8 cellular contexts compared by ENCODE assay signal in genomic region chr5:150488519-150489357, GRCh38. TPM values are rescaled to one million over a fixed set of nuclear protein-coding genes. Genes with fewer than 3 reads are reported as not detected.
DNase-seq lines count a peak whose midpoint lies in the region; ATAC-seq and TF ChIP-seq lines count a peak whose summit lies in the region.

No MANE protein-coding gene starts in this region.

- H3K27ac ChIP-seq in layer of hippocampus (ENCODE audit: low read depth, low read length) = peak overlapping the region; percentile 90

- peak overlapping the region; percentile 57 to 89 (median 78) for H3K27ac Mint-ChIP-seq in brain
- H3K27ac Mint-ChIP-seq in activated T-cell treated with anti-CD3 and anti-CD28 coated beads, Interleukin-2, amount 50 U/mL, for 72 hours = no peak overlapping the region
- peak overlapping the region in 1 of 10 donors; percentile 13 for H3K27ac Mint-ChIP-seq in naive thymus-derived CD8-positive, alpha-beta T cell
- H3K27ac Mint-ChIP-seq in stimulated activated naive B cell treated with anti-CD40 and anti-IgM and Interleukin-4, amounts not matched to agents 10 μg/mL and 1 μg/mL and 100 μg/mL, for 72 hours = no peak overlapping the region

- no peak for TF ChIP-seq CTCF in brain (conservative IDR thresholded peaks at IDR 0.05)

- H3K36me3 Mint-ChIP-seq in brain = no peaks in the 10 kb centered on the region
- peaks cover 0 to 1% of the 10 kb centered on the region in 2 donors for H3K36me3 Mint-ChIP-seq in activated T-cell treated with anti-CD3 and anti-CD28 coated beads, Interleukin-2, amount 50 U/mL, for 72 hours (ENCODE audit: insufficient read depth in 2 of 2)
- no peaks in the 10 kb centered on the region for H3K36me3 Mint-ChIP-seq in naive thymus-derived CD8-positive, alpha-beta T cell
- H3K36me3 Mint-ChIP-seq in stimulated activated naive B cell treated with anti-CD40 and anti-IgM and Interleukin-4, amounts not matched to agents 10 μg/mL and 1 μg/mL and 100 μg/mL, for 72 hours = no peaks in the 10 kb centered on the region

- peaks cover 65% of the 10 kb centered on the region for H3K4me1 Mint-ChIP-seq in brain
- H3K4me1 Mint-ChIP-seq in activated T-cell treated with anti-CD3 and anti-CD28 coated beads, Interleukin-2, amount 50 U/mL, for 72 hours (ENCODE audit: low read depth) = peaks cover 8% of the 10 kb centered on the region
- H3K4me1 Mint-ChIP-seq in naive thymus-derived CD8-positive, alpha-beta T cell = peaks cover 5 to 39% (median 10%) of the 10 kb centered on the region in 4 donors
- H3K4me1 Mint-ChIP-seq in stimulated activated naive B cell treated with anti-CD40 and anti-IgM and Interleukin-4, amounts not matched to agents 10 μg/mL and 1 μg/mL and 100 μg/mL, for 72 hours = peaks cover 33 to 44% of the 10 kb centered on the region in 2 donors

- peak; percentile 57 for DNase-seq in LHCN-M2 (ENCODE audit: low read depth)
- peak; percentile 71 for DNase-seq in superior temporal gyrus (ENCODE audit: extremely low spot score)
- DNase-seq in activated T-cell treated with anti-CD3 and anti-CD28 coated beads, Interleukin-2, amount 50 U/mL, for 72 hours = no peak
- DNase-seq in naive thymus-derived CD8-positive, alpha-beta T cell = no peak
- no peak for DNase-seq in stimulated activated naive B cell treated with anti-CD40 and anti-IgM and Interleukin-4, amounts not matched to agents 10 μg/mL and 1 μg/mL and 100 μg/mL, for 72 hours

- no peaks in the 10 kb centered on the region for H3K9me3 Mint-ChIP-seq in brain
- H3K9me3 Mint-ChIP-seq in activated T-cell treated with anti-CD3 and anti-CD28 coated beads, Interleukin-2, amount 50 U/mL, for 72 hours = no peaks in the 10 kb centered on the region
- H3K9me3 Mint-ChIP-seq in naive thymus-derived CD8-positive, alpha-beta T cell = no peaks in the 10 kb centered on the region
- H3K9me3 Mint-ChIP-seq in stimulated activated naive B cell treated with anti-CD40 and anti-IgM and Interleukin-4, amounts not matched to agents 10 μg/mL and 1 μg/mL and 100 μg/mL, for 72 hours = no peaks in the 10 kb centered on the region

- POLR2A ChIA-PET in naive thymus-derived CD8-positive, alpha-beta T cell (lab: Charles Lee) = no interaction called here

- H3K4me3 Mint-ChIP-seq in brain = peak overlapping the region; percentile 83 to 93 (median 86)
- no peak overlapping the region for H3K4me3 Mint-ChIP-seq in activated T-cell treated with anti-CD3 and anti-CD28 coated beads, Interleukin-2, amount 50 U/mL, for 72 hours
- peak overlapping the region in 1 of 10 donors; percentile 34 for H3K4me3 Mint-ChIP-seq in naive thymus-derived CD8-positive, alpha-beta T cell
- H3K4me3 Mint-ChIP-seq in stimulated activated naive B cell treated with anti-CD40 and anti-IgM and Interleukin-4, amounts not matched to agents 10 μg/mL and 1 μg/mL and 100 μg/mL, for 72 hours = no peak overlapping the region

- no peaks in the 10 kb centered on the region for H3K27me3 ChIP-seq in layer of hippocampus (ENCODE audit: control insufficient read depth, insufficient read depth, low read length)

- H3K27me3 Mint-ChIP-seq in brain = no peaks in the 10 kb centered on the region
- peaks cover 11% of the 10 kb centered on the region for H3K27me3 Mint-ChIP-seq in activated T-cell treated with anti-CD3 and anti-CD28 coated beads, Interleukin-2, amount 50 U/mL, for 72 hours (ENCODE audit: low read depth)
- H3K27me3 Mint-ChIP-seq in naive thymus-derived CD8-positive, alpha-beta T cell = peaks cover 0 to 13% (median 1%) of the 10 kb centered on the region in 5 donors
- H3K27me3 Mint-ChIP-seq in stimulated activated naive B cell treated with anti-CD40 and anti-IgM and Interleukin-4, amounts not matched to agents 10 μg/mL and 1 μg/mL and 100 μg/mL, for 72 hours = peaks cover 0 to 3% of the 10 kb centered on the region in 2 donors

- ATAC-seq in HG02623 (IDR thresholded peaks at IDR 0.05; ENCODE audit: unreplicated experiment) = no peak
- ATAC-seq in activated T-cell treated with anti-CD3 and anti-CD28 coated beads, Interleukin-2, amount 50 U/mL, for 72 hours (replicated peaks in 1 of 2) = no peak
- ATAC-seq in naive thymus-derived CD8-positive, alpha-beta T cell = no peak
- ATAC-seq in stimulated activated naive B cell treated with anti-CD40 and anti-IgM and Interleukin-4, amounts not matched to agents 10 μg/mL and 1 μg/mL and 100 μg/mL, for 72 hours (replicated peaks) = no peak

RNA-seq across cellular contexts. Expression of gene NDST1, which starts 19.2 kb away (rescaled TPM):
- 78.6 and 83.6 TPM in 2 replicates for total RNA-seq in LHCN-M2 (2014; rRNA removed)
- polyA plus RNA-seq in LHCN-M2 (2012) = 139 TPM
- 40.0 TPM for polyA plus RNA-seq in brain (ENCODE audit: insufficient read depth, low read depth, low replicate concordance)
- total RNA-seq in activated T-cell treated with anti-CD3 and anti-CD28 coated beads, Interleukin-2, amount 50 U/mL, for 72 hours = 1 to 10 TPM; 3.4 to 3.5 TPM
- under 1 TPM; 0.55 to 0.81 TPM for total RNA-seq in naive thymus-derived CD8-positive, alpha-beta T cell
- under 1 TPM in 1 of 3 donors, not detected in 2; 0.54 TPM for polyA plus RNA-seq in naive thymus-derived CD8-positive, alpha-beta T cell

RNA-seq across cellular contexts. Expression of gene RPS14, which starts 39.2 kb away (rescaled TPM):
- total RNA-seq in LHCN-M2 (2014; rRNA removed) = 2,061 and 2,574 TPM in 2 replicates
- polyA plus RNA-seq in LHCN-M2 (2012) = 3,886 TPM
- polyA plus RNA-seq in brain (ENCODE audit: insufficient read depth, low read depth, low replicate concordance) = 2,096 TPM
- total RNA-seq in activated T-cell treated with anti-CD3 and anti-CD28 coated beads, Interleukin-2, amount 50 U/mL, for 72 hours = 1,000 to 10,000 TPM; 2,954 to 3,917 TPM
- total RNA-seq in naive thymus-derived CD8-positive, alpha-beta T cell = 1,000 to 10,000 TPM; 5,539 to 5,586 TPM
- polyA plus RNA-seq in naive thymus-derived CD8-positive, alpha-beta T cell = over 10,000 TPM in 2 of 3 donors, 1,000 to 10,000 TPM in 1; 9,910 to 11,694 (median 11,598) TPM

Comparison
In these comparisons a context has a peak if more than half of its experiments do, and no peak if none do; other contexts are left out.
1. DNase-seq: peak in LHCN-M2 (single experiment) and superior temporal gyrus (single experiment); none in activated T-cell treated with anti-CD3 and anti-CD28 coated beads, Interleukin-2, amount 50 U/mL, for 72 hours (0 of 2), naive thymus-derived CD8-positive, alpha-beta T cell (0 of 10) and stimulated activated naive B cell treated with anti-CD40 and anti-IgM and Interleukin-4, amounts not matched to agents 10 μg/mL and 1 μg/mL and 100 μg/mL, for 72 hours (single experiment).
2. H3K27ac Mint-ChIP-seq: peak in brain (5 of 5); none in activated T-cell treated with anti-CD3 and anti-CD28 coated beads, Interleukin-2, amount 50 U/mL, for 72 hours (single experiment) and stimulated activated naive B cell treated with anti-CD40 and anti-IgM and Interleukin-4, amounts not matched to agents 10 μg/mL and 1 μg/mL and 100 μg/mL, for 72 hours (single experiment).
3. H3K4me3 Mint-ChIP-seq: peak in brain (5 of 5); none in activated T-cell treated with anti-CD3 and anti-CD28 coated beads, Interleukin-2, amount 50 U/mL, for 72 hours (0 of 2) and stimulated activated naive B cell treated with anti-CD40 and anti-IgM and Interleukin-4, amounts not matched to agents 10 μg/mL and 1 μg/mL and 100 μg/mL, for 72 hours (0 of 2).
4. RNA of gene NDST1, which starts 19.2 kb away (total RNA-seq): 78.6 to 83.6 TPM in LHCN-M2; 3.4 to 3.5 TPM in activated T-cell treated with anti-CD3 and anti-CD28 coated beads, Interleukin-2, amount 50 U/mL, for 72 hours and 0.55 to 0.81 TPM in naive thymus-derived CD8-positive, alpha-beta T cell; every median in the first group is over 10 times any median in the second.